In genomic region chrX:17024896-17025295, GRCh38 we compare ENCODE assay signal across 19 cellular contexts.
DNase-seq lines count a peak whose midpoint lies in the region; ATAC-seq and TF ChIP-seq lines count a peak whose summit lies in the region.
"Had no signal": no experiment of that assay in that cellular context is flagged by ENCODE, and none has a peak within 500 bp of the region (broad histone marks: within the 10 kb centered on the region; RNA-seq: fewer than 3 reads in every experiment).

No MANE protein-coding gene starts in this region.

- H4K20me1 ChIP-seq in neural progenitor cell (ENCODE audit: low read depth): no peaks in the 10 kb centered on the region

- ATAC-seq in WTC11: peak; percentile 85
- ATAC-seq in stimulated activated naive CD8-positive, alpha-beta T cell treated with anti-CD3 and anti-CD28 coated beads, Interleukin-15, Interleukin-2, amounts not matched to agents 100 U/mL and 50 U/mL, for 24 hours: no peak
- ATAC-seq: left cardiac atrium had no signal

- H3K4me1 ChIP-seq in ovary (ENCODE audit: insufficient read depth) (no peaks in the 10 kb centered on the region), neural progenitor cell (no peaks in the 10 kb centered on the region)

- TF ChIP-seq POLR2A in ovary (IDR thresholded peaks at IDR 0.05): no peak

- CTCF ChIA-PET in WTC11 (lab: Charles Lee): interaction anchor here (0.5 to 2.1 kb wide), 3 partner anchors 22 to 142 kb away, joined by 3 to 10 read pairs (median 6); no protein-coding TSS in a partner anchor

- H3K4me3 ChIP-seq in ovary: no peak overlapping the region
- H3K4me3 ChIP-seq in neural progenitor cell: no peak overlapping the region
- H3K4me3 ChIP-seq: SJCRH30, spleen, tibial artery had no signal

- H3K27me3 Mint-ChIP-seq in WTC11 (ENCODE audit: low read depth) (no peaks in the 10 kb centered on the region), neural progenitor cell (ENCODE audit: insufficient read depth, low read depth) (no peaks in the 10 kb centered on the region)

- no peaks in the 10 kb centered on the region for H3K79me2 ChIP-seq in neural progenitor cell (ENCODE audit: low read depth)

- H3K36me3 ChIP-seq in ovary (no peaks in the 10 kb centered on the region), neural progenitor cell (no peaks in the 10 kb centered on the region)
- H3K36me3 ChIP-seq: SJCRH30, spleen, tibial artery had no signal

- H3K9ac ChIP-seq in neural progenitor cell: no peak overlapping the region

- POLR2A ChIA-PET in WTC11 (lab: Charles Lee): no interaction called here

- H3K27me3 ChIP-seq in ovary (no peaks in the 10 kb centered on the region), neural progenitor cell (no peaks in the 10 kb centered on the region)
- H3K27me3 ChIP-seq: SJCRH30, tibial artery had no signal

- H3K27ac ChIP-seq in ovary: no peak overlapping the region
- no peak overlapping the region for H3K27ac ChIP-seq in neural progenitor cell
- H3K27ac ChIP-seq: SJCRH30, spleen, tibial artery had no signal

- H3K27ac Mint-ChIP-seq in WTC11: no peak overlapping the region
- no peak overlapping the region for H3K27ac Mint-ChIP-seq in neural progenitor cell

- no peaks in the 10 kb centered on the region for H3K9me3 ChIP-seq in ovary
- H3K9me3 ChIP-seq in neural progenitor cell (ENCODE audit: low read depth): no peaks in the 10 kb centered on the region
- H3K9me3 ChIP-seq: SJCRH30, spleen, tibial artery had no signal

- H3F3A ChIP-seq in neural progenitor cell (ENCODE audit: low read depth): no peaks in the 10 kb centered on the region

- peak; percentile 59 for DNase-seq in ACHN
- DNase-seq in NAMALWA (ENCODE audit: low spot score): peak; percentile 44
- DNase-seq in WTC11 (ENCODE audit: low spot score): peak; percentile 24
- DNase-seq in kidney tubule cell (ENCODE audit: low spot score): peak; percentile 70
- no peak for DNase-seq in ovary
- no peak for DNase-seq in stimulated activated naive CD8-positive, alpha-beta T cell treated with anti-CD3 and anti-CD28 coated beads, Interleukin-15, Interleukin-2, amounts not matched to agents 100 U/mL and 50 U/mL, for 24 hours
- DNase-seq in NK-92 treated with Interleukin-12 subunit alpha and Interleukin-12 subunit beta, amount 100 ng/mL, for 24 hours (lab: John Stamatoyannopoulos, UW): no peak
- DNase-seq in neural progenitor cell (ENCODE audit: low spot score): no peak
- DNase-seq: amniotic stem cell; DMS53; effector CD4-positive, alpha-beta T cell; foreskin melanocyte; left cardiac atrium; NCI-H1048; NCI-H748 treated with DMSO at 0.1 percent for 48 hours; spleen; tibial artery had no signal

- H3K36me3 Mint-ChIP-seq in WTC11: no peaks in the 10 kb centered on the region
- H3K36me3 Mint-ChIP-seq in neural progenitor cell: no peaks in the 10 kb centered on the region

- H3K4me3 Mint-ChIP-seq in WTC11 (no peak overlapping the region), neural progenitor cell (no peak overlapping the region)
- H3K4me3 Mint-ChIP-seq: neural crest cell had no signal

- H2AFZ ChIP-seq in neural progenitor cell (replicated peaks): no peak overlapping the region

- H3K4me1 Mint-ChIP-seq in WTC11: peaks cover 4% of the 10 kb centered on the region; the same call in 1 of the 2 replicates
- peaks cover 15% of the 10 kb centered on the region for H3K4me1 Mint-ChIP-seq in neural progenitor cell

- TF ChIP-seq CTCF in WTC11 (IDR thresholded peaks at IDR 0.05): no peak
- TF ChIP-seq CTCF in ovary (IDR thresholded peaks at IDR 0.05): no peak
- TF ChIP-seq CTCF in neural progenitor cell (IDR thresholded peaks at IDR 0.05): no peak

- in situ Hi-C loops in ACHN (cut with HindIII; ENCODE audit: low pct_ligation_motif_present, low pct_unique_long_range_greater_than_20kb, low sequenced_read_pairs): no loop called here

- H3K9me3 Mint-ChIP-seq in WTC11 (no peaks in the 10 kb centered on the region), neural progenitor cell (no peaks in the 10 kb centered on the region)
- H3K9me3 Mint-ChIP-seq: neural crest cell had no signal

- intact Hi-C loops in ovary (cut with DNase I): no loop called here

- no peak for TF ChIP-seq EP300 in ovary (IDR thresholded peaks at IDR 0.05)

- WGBS in ovary, 3 donors: 47 to 64% (median 56%) methylated on average over 11 of the region's 11 CpGs

- no peak overlapping the region for H3K4me2 ChIP-seq in neural progenitor cell

TF ChIP-seq in WTC11, 78 proteins besides CTCF, POLR2A, EP300 and RAD21:
- no peak for TF ChIP-seq HMGA2 (CRISPR knock-in tag; IDR thresholded peaks at IDR 0.05)
- no peak for TF ChIP-seq SMAD3 (CRISPR knock-in tag; IDR thresholded peaks at IDR 0.05; ENCODE audit: borderline replicate concordance)
- TF ChIP-seq ZNF317 (CRISPR knock-in tag; IDR thresholded peaks at IDR 0.05; ENCODE audit: borderline replicate concordance, low read depth): no peak
- TF ChIP-seq ZNF423 (CRISPR knock-in tag; IDR thresholded peaks at IDR 0.05): no peak

Comparison
In these comparisons a context has a peak if more than half of its experiments do, and no peak if none do; other contexts are left out.
1. DNase-seq: peak in ACHN (single experiment), NAMALWA (single experiment), WTC11 (single experiment) and kidney tubule cell (single experiment); none in ovary (0 of 5), stimulated activated naive CD8-positive, alpha-beta T cell treated with anti-CD3 and anti-CD28 coated beads, Interleukin-15, Interleukin-2, amounts not matched to agents 100 U/mL and 50 U/mL, for 24 hours (single experiment), NK-92 treated with Interleukin-12 subunit alpha and Interleukin-12 subunit beta, amount 100 ng/mL, for 24 hours (single experiment) and neural progenitor cell (single experiment).